Comparison of ENCODE assay signal across 8 cellular contexts in genomic region chr13:25286308-25286968, GRCh38. TPM values are rescaled to one million over a fixed set of nuclear protein-coding genes. Genes with fewer than 3 reads are reported as not detected.
DNase-seq lines count a peak whose midpoint lies in the region; ATAC-seq lines count a peak whose summit lies in the region.

No MANE protein-coding gene starts in this region.

- H3K36me3 Mint-ChIP-seq in activated CD4-positive, alpha-beta T cell treated with anti-CD3 and anti-CD28 coated beads for 36 hours (ENCODE audit: low read depth): peaks cover 16% of the 10 kb centered on the region
- peaks cover 6 to 7% of the 10 kb centered on the region in 2 donors for H3K36me3 Mint-ChIP-seq in activated naive CD4-positive, alpha-beta T cell treated with anti-CD3 and anti-CD28 coated beads, Interleukin-2, amount 50 U/mL, for 72 hours

- POLR2A ChIA-PET in activated CD4-positive, alpha-beta T cell treated with anti-CD3 and anti-CD28 coated beads for 36 hours (lab: Charles Lee): interaction anchor here (0.9 to 1.1 kb wide), 2 partner anchors 10 to 22 kb away, joined by 3 to 5 read pairs; no protein-coding TSS in a partner anchor

- peaks cover 10% of the 10 kb centered on the region for H3K27me3 Mint-ChIP-seq in activated CD4-positive, alpha-beta T cell treated with anti-CD3 and anti-CD28 coated beads for 36 hours

- H3K27ac Mint-ChIP-seq in activated CD4-positive, alpha-beta T cell treated with anti-CD3 and anti-CD28 coated beads for 36 hours: peak overlapping the region; percentile 96
- H3K27ac Mint-ChIP-seq in activated naive CD4-positive, alpha-beta T cell treated with anti-CD3 and anti-CD28 coated beads, Interleukin-2, amount 50 U/mL, for 72 hours: peak overlapping the region; percentile 92 to 99

- peak overlapping the region; percentile 99 for H2AFZ ChIP-seq in neuron (ENCODE audit: low read depth, low read length)

- CTCF ChIA-PET in activated CD4-positive, alpha-beta T cell treated with anti-CD3 and anti-CD28 coated beads for 36 hours (lab: Charles Lee): interaction anchor here (1.0 to 4.4 kb wide), 8 partner anchors 10 to 48 kb away, joined by 3 to 30 read pairs (median 4); partner anchors contain the start of gene NUP58

- peak overlapping the region; percentile 90 for H3K4me3 Mint-ChIP-seq in activated CD4-positive, alpha-beta T cell treated with anti-CD3 and anti-CD28 coated beads for 36 hours

- H3K4me1 ChIP-seq in neuron (ENCODE audit: insufficient read depth, low read length): peaks cover 12% of the 10 kb centered on the region

- peak; percentile 51 for DNase-seq in activated CD4-positive, alpha-beta T cell treated with anti-CD3 and anti-CD28 coated beads for 36 hours
- no peak for DNase-seq in activated CD4-positive, alpha-beta T cell treated with anti-CD3 and anti-CD28 coated beads for 1 hour
- DNase-seq in NOMO-1 (lab: John Stamatoyannopoulos, UW; ENCODE audit: unreplicated experiment in 2 of 2) (peak; percentile 50 to 76), germinal center (ENCODE audit: low spot score) (peak; percentile 69), NCI-H1436 treated with DMSO at 0.1 percent for 48 hours (lab: John Stamatoyannopoulos, UW) (no peak)
- peak in 1 of 2 donors; percentile 20 for DNase-seq in activated naive CD4-positive, alpha-beta T cell treated with anti-CD3 and anti-CD28 coated beads, Interleukin-2, amount 50 U/mL, for 72 hours (ENCODE audit: low spot score in 2 of 2)

- H3K9me3 ChIP-seq in neuron (ENCODE audit: low read length): no peaks in the 10 kb centered on the region

- no peaks in the 10 kb centered on the region for H3K27me3 ChIP-seq in neuron (ENCODE audit: insufficient read depth, low read length)

- peaks cover 41% of the 10 kb centered on the region for H3K4me1 Mint-ChIP-seq in activated CD4-positive, alpha-beta T cell treated with anti-CD3 and anti-CD28 coated beads for 36 hours

- H3K9me3 Mint-ChIP-seq in activated CD4-positive, alpha-beta T cell treated with anti-CD3 and anti-CD28 coated beads for 36 hours (ENCODE audit: low read depth): no peaks in the 10 kb centered on the region
- H3K9me3 Mint-ChIP-seq in activated naive CD4-positive, alpha-beta T cell treated with anti-CD3 and anti-CD28 coated beads, Interleukin-2, amount 50 U/mL, for 72 hours: no peaks in the 10 kb centered on the region

- H3K4me3 ChIP-seq in neuron (ENCODE audit: low read length): peak overlapping the region; percentile 90

- ATAC-seq in activated CD4-positive, alpha-beta T cell treated with anti-CD3 and anti-CD28 coated beads for 36 hours: peak; percentile 8
- peak; percentile 14 for ATAC-seq in HG02678 (IDR thresholded peaks at IDR 0.05; ENCODE audit: unreplicated experiment)
- peak; percentile 30 to 39 for ATAC-seq in activated naive CD4-positive, alpha-beta T cell treated with anti-CD3 and anti-CD28 coated beads, Interleukin-2, amount 50 U/mL, for 72 hours

- no peaks in the 10 kb centered on the region for H3K36me3 ChIP-seq in neuron (ENCODE audit: insufficient read depth, low read length)

- intact Hi-C loops in activated CD4-positive, alpha-beta T cell treated with anti-CD3 and anti-CD28 coated beads for 36 hours (cut with DNase I, micrococcal nuclease): loop anchor here (2.0 to 10.0 kb wide), 6 partner anchors 54 to 1014 kb away; a partner anchor contains a TSS

RNA-seq across cellular contexts. Expression of gene MTMR6, which starts 0.8 kb away (rescaled TPM):
- total RNA-seq in activated CD4-positive, alpha-beta T cell treated with anti-CD3 and anti-CD28 coated beads for 36 hours: 10 to 100 TPM; 10.7 to 11.1 TPM
- total RNA-seq in activated naive CD4-positive, alpha-beta T cell treated with anti-CD3 and anti-CD28 coated beads, Interleukin-2, amount 50 U/mL, for 72 hours: 1 to 10 TPM; 4.8 to 10.0 TPM

RNA-seq across cellular contexts. Expression of gene NUP58, which starts 15.0 kb away (rescaled TPM):
- 100 to 1,000 TPM; 134 to 137 TPM for total RNA-seq in activated CD4-positive, alpha-beta T cell treated with anti-CD3 and anti-CD28 coated beads for 36 hours
- 100 to 1,000 TPM in 1 of 2 donors, 10 to 100 TPM in 1; 98.7 to 138 TPM for total RNA-seq in activated naive CD4-positive, alpha-beta T cell treated with anti-CD3 and anti-CD28 coated beads, Interleukin-2, amount 50 U/mL, for 72 hours

Comparison
In these comparisons a context has a peak if more than half of its experiments do, and no peak if none do; other contexts are left out.
1. DNase-seq: peak in activated CD4-positive, alpha-beta T cell treated with anti-CD3 and anti-CD28 coated beads for 36 hours (single experiment), NOMO-1 (2 of 2) and germinal center (single experiment); none in activated CD4-positive, alpha-beta T cell treated with anti-CD3 and anti-CD28 coated beads for 1 hour (single experiment) and NCI-H1436 treated with DMSO at 0.1 percent for 48 hours (single experiment).
2. Peak in every context shown above with its lines, with median percentiles within 50 percentile points of each other: ATAC-seq.